In the genomic region with DNA sequence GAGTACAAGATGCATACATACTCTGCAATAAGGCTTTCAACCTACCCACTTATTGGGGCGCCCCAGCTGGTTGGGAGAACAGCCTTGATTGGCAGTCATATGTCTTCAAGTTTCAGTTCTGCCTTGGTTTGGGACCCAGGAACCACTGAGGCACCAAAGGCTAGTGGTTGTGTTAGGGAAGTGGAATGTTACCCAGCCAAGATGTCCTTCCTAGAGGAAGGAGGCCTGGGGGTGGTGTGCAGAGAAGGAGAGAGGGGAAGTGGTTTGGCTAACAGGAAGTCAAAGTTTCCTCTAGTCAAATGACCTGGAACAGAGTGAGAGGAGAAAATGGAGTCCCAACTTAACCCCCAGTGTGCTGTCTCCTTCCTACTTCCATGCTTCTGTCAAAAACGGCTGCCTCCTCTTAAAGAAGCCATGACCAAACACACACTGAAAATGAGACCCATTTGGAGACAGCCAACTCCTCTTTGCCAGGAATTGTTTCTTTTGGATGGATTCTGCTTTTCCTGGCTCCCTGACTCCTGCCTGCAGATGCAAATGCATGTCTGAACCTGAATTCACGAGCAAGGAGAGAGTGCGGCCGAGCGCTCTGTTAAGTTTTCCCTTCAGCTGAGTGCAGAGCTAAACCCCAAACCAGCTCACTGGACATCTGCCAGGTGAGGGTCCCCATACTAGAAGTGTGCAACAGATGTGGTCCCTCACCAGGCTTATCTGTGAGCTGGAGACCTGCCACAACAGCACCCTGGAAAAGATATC, we compare ENCODE assay signal across 13 cellular contexts. TPM values are rescaled to one million over a fixed set of nuclear protein-coding genes. Genes with fewer than 3 reads are reported as not detected.
DNase-seq lines count a peak whose midpoint lies in the region; ATAC-seq, FAIRE-seq and TF ChIP-seq lines count a peak whose summit lies in the region.
"Had no signal": no experiment of that assay in that cellular context is flagged by ENCODE, and none has a peak within 500 bp of the region (broad histone marks: within the 10 kb centered on the region; RNA-seq: fewer than 3 reads in every experiment).

No MANE protein-coding gene starts in this region.

- CTCF ChIA-PET in K562 (lab: Yijun Ruan, JAX; ENCODE audit: low intra/inter-chr PET ratio) (no interaction called here), SK-N-SH (lab: Yijun Ruan, JAX) (interaction anchor here (1.3 kb wide), 1 partner anchor 135 kb away, joined by 4 read pairs; no protein-coding TSS in a partner anchor)
- CTCF ChIA-PET in activated CD4-positive, alpha-beta memory T cell treated with anti-CD3 and anti-CD28 coated beads for 36 hours (lab: Charles Lee): no interaction called here

- DNase-seq in KBM-7 (peak; percentile 92), K562 (ENCODE audit: extremely low read depth in 1 of 4, low spot score in 3 of 4) (peak in 2 of 4 experiments; percentile 30 to 35), occipital lobe (lab: John Stamatoyannopoulos, UW) (peak; percentile 10), OCI-M2 (lab: John Stamatoyannopoulos, UW; ENCODE audit: unreplicated experiment) (no peak), NCI-H2196 treated with DMSO at 0.1 percent for 48 hours (lab: John Stamatoyannopoulos, UW; ENCODE audit: unreplicated experiment) (no peak), SK-N-SH (no peak)
- no peak for DNase-seq in activated CD4-positive, alpha-beta memory T cell treated with anti-CD3 and anti-CD28 coated beads for 36 hours
- DNase-seq: activated naive CD4-positive, alpha-beta T cell treated with Interleukin-2 at 50 U/mL for 16 hours; DMS153; NCI-H345 had no signal

- 52% methylated on average over 6 of the region's 6 CpGs for whole genome bisulfite sequencing in K562 (ENCODE audit: insufficient coverage, low coverage, missing lambda C conversion rate)
- WGBS in SK-N-SH (ENCODE audit: low lambda C conversion rate): 87% methylated on average over 6 of the region's 6 CpGs

- H3K4me1 Mint-ChIP-seq in activated CD4-positive, alpha-beta memory T cell treated with anti-CD3 and anti-CD28 coated beads for 36 hours (ENCODE audit: low read depth): peaks cover 4% of the 10 kb centered on the region

- H4K20me1 ChIP-seq in K562 (replicated peaks; ENCODE audit: control insufficient read depth, insufficient read depth, low read length) (no peaks in the 10 kb centered on the region), SK-N-SH (ENCODE audit: insufficient read depth) (no peaks in the 10 kb centered on the region)

- H3K36me3 Mint-ChIP-seq in activated CD4-positive, alpha-beta memory T cell treated with anti-CD3 and anti-CD28 coated beads for 36 hours: no peaks in the 10 kb centered on the region

- H3K4me3 Mint-ChIP-seq in activated CD4-positive, alpha-beta memory T cell treated with anti-CD3 and anti-CD28 coated beads for 36 hours: no peak overlapping the region
- H3K4me3 Mint-ChIP-seq: T-helper 2 cell treated with Interferon-gamma antibody and Interleukin-4, amounts not matched to agents 5 μg/mL and 100 μg/mL, for 36 hours had no signal

- H3K9me3 Mint-ChIP-seq in activated CD4-positive, alpha-beta memory T cell treated with anti-CD3 and anti-CD28 coated beads for 36 hours: no peaks in the 10 kb centered on the region
- H3K9me3 Mint-ChIP-seq: T-helper 2 cell treated with Interferon-gamma antibody and Interleukin-4, amounts not matched to agents 5 μg/mL and 100 μg/mL, for 36 hours had no signal

- in situ Hi-C loops in KBM-7 (cut with MboI; ENCODE audit: low pct_unique_long_range_greater_than_20kb, low sequenced_read_pairs): no loop called here
- in situ Hi-C loops in K562 (cut with MboI): no loop called here

- H3K9me3 ChIP-seq in K562 (replicated peaks; ENCODE audit: control insufficient read depth, insufficient read depth, low read depth, low read length): no peaks in the 10 kb centered on the region
- H3K9me3 ChIP-seq in SK-N-SH: no peaks in the 10 kb centered on the region

- H3K27ac ChIP-seq in K562 (ENCODE audit: extremely low read depth, low read depth, low read length): no peak overlapping the region; the same call in 2 of the 3 replicates
- H3K27ac ChIP-seq in SK-N-SH (ENCODE audit: low read depth in 2 of 2, low read length in 1 of 2): no peak overlapping the region

- H3K4me1 ChIP-seq in K562 (replicated peaks in 1 of 2; ENCODE audit: control insufficient read depth in 2 of 2, insufficient read depth in 2 of 2, low read length in 2 of 2) (peaks cover 7 to 13% of the 10 kb centered on the region in 2 experiments; a peak in 3 of 5 replicates), SK-N-SH (ENCODE audit: control insufficient read depth in 1 of 2, insufficient read depth in 2 of 2, low read depth in 1 of 2, low read length in 1 of 2) (no peaks in the 10 kb centered on the region; a peak in 1 of 4 replicates)

- no peaks in the 10 kb centered on the region for H3F3A ChIP-seq in SK-N-SH (replicated peaks; ENCODE audit: insufficient read depth)

- H3K27me3 ChIP-seq in K562 (ENCODE audit: control insufficient read depth in 2 of 2, insufficient read depth in 2 of 2, low read length in 2 of 2) (no peaks in the 10 kb centered on the region), SK-N-SH (ENCODE audit: insufficient read depth) (no peaks in the 10 kb centered on the region)

- peak overlapping the region; percentile 93 for H2AFZ ChIP-seq in K562 (ENCODE audit: low read depth, low read length)
- no peak overlapping the region for H2AFZ ChIP-seq in SK-N-SH (ENCODE audit: low read depth)

- POLR2A ChIA-PET in K562 (lab: Yijun Ruan, JAX): interaction anchor here (0.5 to 1.1 kb wide), 3 partner anchors 12 to 79 kb away, joined by 3 to 4 read pairs (median 3); no protein-coding TSS in a partner anchor
- POLR2A ChIA-PET in activated CD4-positive, alpha-beta memory T cell treated with anti-CD3 and anti-CD28 coated beads for 36 hours (lab: Charles Lee): no interaction called here
- POLR2A ChIA-PET in SK-N-SH (lab: Yijun Ruan, JAX): no interaction called here

- H3K9me1 ChIP-seq in K562 (ENCODE audit: control insufficient read depth, insufficient read depth, low read length): no peaks in the 10 kb centered on the region

- TF ChIP-seq POLR2A in K562 (conservative IDR thresholded peaks at IDR 0.05): no peak

- ATAC-seq in GM18909 (IDR thresholded peaks at IDR 0.05; ENCODE audit: poor library complexity, unreplicated experiment) (peak; percentile 47), K562 (peak; percentile 64)

- TF ChIP-seq EP300 in K562 (IDR thresholded peaks at IDR 0.05; ENCODE audit: low read length) (no peak), SK-N-SH (IDR thresholded peaks at IDR 0.05; ENCODE audit: borderline replicate concordance in 1 of 2, low read depth in 1 of 2, low read length in 1 of 2) (no peak)

- peak overlapping the region; percentile 9; the same call in 1 of the 2 replicates for H3K4me2 ChIP-seq in K562 (ENCODE audit: insufficient read depth, low read length)
- no peak overlapping the region for H3K4me2 ChIP-seq in SK-N-SH

- no peak for TF ChIP-seq CTCF in K562 (IDR thresholded peaks at IDR 0.05 in 2 of 3, conservative IDR thresholded peaks at IDR 0.05 in 1 of 3; ENCODE audit: insufficient read depth in 2 of 3, low read depth in 1 of 3, low read length in 3 of 3)
- no peak for TF ChIP-seq CTCF in SK-N-SH (IDR thresholded peaks at IDR 0.05)

- H3K79me2 ChIP-seq in K562 (ENCODE audit: control insufficient read depth, insufficient read depth, low read length): no peaks in the 10 kb centered on the region
- H3K79me2 ChIP-seq in SK-N-SH (ENCODE audit: insufficient read depth): no peaks in the 10 kb centered on the region

- no peaks in the 10 kb centered on the region for H3K36me3 ChIP-seq in K562 (ENCODE audit: control insufficient read depth, insufficient read depth, low read length)
- no peaks in the 10 kb centered on the region for H3K36me3 ChIP-seq in SK-N-SH (replicated peaks in 1 of 2; ENCODE audit: control insufficient read depth in 1 of 2, insufficient read depth in 2 of 2, low read length in 1 of 2)

- H3K4me3 ChIP-seq in K562 (no peak overlapping the region), SK-N-SH (ENCODE audit: low read depth in 2 of 2, low read length in 1 of 2) (no peak overlapping the region)

- H3K27ac Mint-ChIP-seq in activated CD4-positive, alpha-beta memory T cell treated with anti-CD3 and anti-CD28 coated beads for 36 hours: no peak overlapping the region
- H3K27ac Mint-ChIP-seq: T-helper 2 cell treated with Interferon-gamma antibody and Interleukin-4, amounts not matched to agents 5 μg/mL and 100 μg/mL, for 36 hours had no signal

- intact Hi-C loops in K562 (cut with micrococcal nuclease): no loop called here
- intact Hi-C loops in activated CD4-positive, alpha-beta memory T cell treated with anti-CD3 and anti-CD28 coated beads for 36 hours (cut with micrococcal nuclease): no loop called here

- peak; percentile 29 for FAIRE-seq in K562 (lab: Jason Lieb, UNC)
- FAIRE-seq: endometrium had no signal

- H3K27me3 Mint-ChIP-seq in activated CD4-positive, alpha-beta memory T cell treated with anti-CD3 and anti-CD28 coated beads for 36 hours: no peaks in the 10 kb centered on the region

- TF ChIP-seq RAD21 in K562 (CRISPR knock-in tag; conservative IDR thresholded peaks at IDR 0.05 in 1 of 2, IDR thresholded peaks at IDR 0.05 in 1 of 2) (no peak), SK-N-SH (IDR thresholded peaks at IDR 0.05; ENCODE audit: low read length) (no peak)

- no peaks in the 10 kb centered on the region for H3K9me2 ChIP-seq in SK-N-SH

- no TSS peak for BruUV-seq in K562 (replicated peaks; lab: Mats Ljungman, UMichigan)

- H3K9ac ChIP-seq in K562 (ENCODE audit: insufficient read depth in 1 of 2, low read depth in 2 of 2, low read length in 2 of 2) (no peak overlapping the region; a peak in 1 of 4 replicates), SK-N-SH (no peak overlapping the region)

RNA-seq across cellular contexts. Expression of a gene that starts 59.3 kb away (rescaled TPM):
- 114 and 222 TPM in 2 replicates for total RNA-seq in K562 (2011; cell fraction: chromatin; rRNA removed; ENCODE audit: low replicate concordance)
- 162 and 212 TPM in 2 replicates for total RNA-seq in K562 (2011; cell fraction: nucleolus; rRNA removed)
- total RNA-seq in K562 (2011; cell fraction: nucleoplasm; rRNA removed): 243 and 317 TPM in 2 replicates
- 79.5 and 92.7 TPM in 2 replicates for total RNA-seq in K562 (2014; rRNA removed)
- total RNA-seq in K562 (2014; rRNA removed; fragmentation: Illumina TruSeq; extraction: Trizol): 121 and 134 TPM in 2 replicates
- total RNA-seq in K562 (2015; rRNA removed; fragmentation: Illumina TruSeq; extraction: Trizol): 191 and 199 TPM in 2 replicates
- total RNA-seq in K562 (2021): 164 and 169 TPM in 2 replicates
- polyA plus RNA-seq in K562 (2011; rRNA removed): 317 and 349 TPM in 2 replicates
- 107 and 156 TPM in 2 replicates for polyA plus RNA-seq in K562 (2011; cell fraction: cytosol; rRNA removed)
- 302 and 407 TPM in 2 replicates for polyA plus RNA-seq in K562 (2011; cell fraction: nucleus; rRNA removed)
- 177 and 329 TPM in 2 replicates for polyA plus RNA-seq in K562 (2012)
- 186 and 188 TPM in 2 replicates for polyA plus RNA-seq in K562 (2014; fragmentation: Illumina TruSeq; extraction: Trizol)
- 100 to 1,000 TPM; 165 to 179 TPM for polyA plus RNA-seq in K562 (2014; fragmentation: Nextera tagmentation; extraction: Ambion mirVana)
- 117 and 143 TPM in 2 replicates for polyA plus RNA-seq in K562 (2014; rRNA removed)
- polyA minus RNA-seq in K562 (2011; rRNA and poly(A)+ RNA removed): 159 and 195 TPM in 2 replicates
- 154 and 189 TPM in 2 replicates for polyA minus RNA-seq in K562 (2011; cell fraction: cytosol; rRNA and poly(A)+ RNA removed)
- 130 and 232 TPM in 2 replicates for polyA minus RNA-seq in K562 (2011; cell fraction: nucleus; rRNA and poly(A)+ RNA removed)
- total RNA-seq in occipital lobe: 67.1 TPM
- total RNA-seq in activated CD4-positive, alpha-beta memory T cell treated with anti-CD3 and anti-CD28 coated beads for 36 hours: 100 to 1,000 TPM; 223 to 229 TPM
- polyA plus RNA-seq in SK-N-SH (2012; rRNA removed): 83.4 and 113 TPM in 2 replicates
- polyA plus RNA-seq in SK-N-SH (2012; cell fraction: cytosol; rRNA removed): 102 and 104 TPM in 2 replicates
- 45.4 and 83.9 TPM in 2 replicates for polyA plus RNA-seq in SK-N-SH (2012; cell fraction: nucleus; rRNA removed)

Comparison
In these comparisons a context has a peak if more than half of its experiments do, and no peak if none do; other contexts are left out.
1. DNase-seq: peak in KBM-7 (single experiment) and occipital lobe (single experiment); none in OCI-M2 (single experiment), NCI-H2196 treated with DMSO at 0.1 percent for 48 hours (single experiment), activated CD4-positive, alpha-beta memory T cell treated with anti-CD3 and anti-CD28 coated beads for 36 hours (single experiment) and SK-N-SH (single experiment).